In the genomic region with DNA sequence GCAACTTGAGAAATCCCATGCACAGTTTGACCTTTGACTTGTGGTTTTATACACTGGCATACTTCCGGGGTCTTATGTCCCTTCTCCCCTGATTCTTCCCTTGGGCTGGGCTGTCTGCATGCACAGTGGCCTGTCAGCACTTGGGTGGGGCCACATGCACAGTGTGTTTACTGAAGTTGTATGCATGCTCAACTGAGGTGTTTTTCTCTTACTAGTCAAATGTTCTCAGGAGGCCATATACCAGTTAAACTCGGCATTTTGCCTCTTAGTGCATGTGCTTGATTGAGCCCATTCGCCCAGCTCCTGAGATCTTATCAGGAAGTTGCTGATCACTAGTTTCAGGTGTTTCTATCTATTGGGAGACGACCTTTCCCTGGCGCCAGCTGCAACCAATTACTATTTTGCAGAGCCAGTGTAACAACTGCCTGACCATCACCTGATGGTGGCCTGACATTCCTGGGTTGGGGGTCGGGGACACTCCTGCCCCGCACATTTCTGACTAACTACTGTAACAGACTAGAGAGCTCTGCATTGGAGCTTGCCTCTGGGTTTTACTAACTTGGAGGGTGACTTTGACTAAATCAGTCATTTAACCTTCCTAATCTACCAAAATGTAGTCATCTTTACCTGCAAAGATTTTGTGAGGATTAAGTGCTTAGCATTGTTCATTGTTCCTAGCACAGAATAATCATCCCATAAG, we compare ENCODE assay signal across 26 cellular contexts. TPM values are rescaled to one million over a fixed set of nuclear protein-coding genes. Genes with fewer than 3 reads are reported as not detected.
DNase-seq lines count a peak whose midpoint lies in the region; ATAC-seq, FAIRE-seq and TF ChIP-seq lines count a peak whose summit lies in the region.
"Had no signal": no experiment of that assay in that cellular context is flagged by ENCODE, and none has a peak within 500 bp of the region (broad histone marks: within the 10 kb centered on the region; RNA-seq: fewer than 3 reads in every experiment).

No MANE protein-coding gene starts in this region.

- H3K9ac ChIP-seq in H1 (replicated peaks in 1 of 4; ENCODE audit: extremely low read depth in 1 of 4, low read depth in 3 of 4, low read length in 3 of 4): no peak overlapping the region
- no peak overlapping the region for H3K9ac ChIP-seq in trophoblast cell (ENCODE audit: low read length)
- no peak overlapping the region for H3K9ac ChIP-seq in neuronal stem cell (ENCODE audit: low read depth, low read length, poor library complexity)

- FAIRE-seq in H1 (lab: Jason Lieb, UNC): peak; percentile 24

- H2AK5ac ChIP-seq in H1 (ENCODE audit: low read depth, low read length) (no peak overlapping the region), trophoblast cell (ENCODE audit: low read length) (no peak overlapping the region), neuronal stem cell (ENCODE audit: low read depth, low read length) (no peak overlapping the region)

- WGBS in H1 (ENCODE audit: extremely low coverage in 1 of 2, insufficient coverage in 1 of 2, insufficient read length in 1 of 2, insufficient replicate concordance in 2 of 2, low coverage in 1 of 2, low lambda C conversion rate in 2 of 2, missing lambda C conversion rate in 1 of 2), 2 experiments: 84% methylated on average over 7 of the region's 7 CpGs; no CpG with 5 or more reads in 1 of the 2 experiments
- no CpG with 5 or more reads among the region's 7 CpGs for WGBS in trophoblast cell (ENCODE audit: extremely low coverage, insufficient coverage, insufficient read length)
- WGBS in neuronal stem cell (ENCODE audit: extremely low coverage in 2 of 2, insufficient read length in 2 of 2, insufficient replicate concordance in 1 of 2), 2 donors: no CpG with 5 or more reads among the region's 7 CpGs

- no peak overlapping the region for H3K4me2 ChIP-seq in H1 (ENCODE audit: insufficient read depth in 1 of 2, low read depth in 2 of 2, low read length in 2 of 2)
- peak overlapping the region; percentile 1 for H3K4me2 ChIP-seq in trophoblast cell (ENCODE audit: low read length)
- no peak overlapping the region for H3K4me2 ChIP-seq in neuronal stem cell (ENCODE audit: insufficient read depth, low read length, poor library complexity, severe bottlenecking)

- H2BK20ac ChIP-seq in H1 (ENCODE audit: low read length): no peak overlapping the region; the same call in 1 of the 2 replicates

- H4K91ac ChIP-seq in H1 (replicated peaks; ENCODE audit: insufficient read length, low read length) (no peak overlapping the region), trophoblast cell (ENCODE audit: low read depth, low read length) (peak overlapping the region; percentile 55), neuronal stem cell (ENCODE audit: low read depth, low read length, poor library complexity) (no peak overlapping the region)

- peak overlapping the region; percentile 52; the same call in 1 of the 2 replicates for H2BK12ac ChIP-seq in H1 (ENCODE audit: low read depth, low read length)
- H2BK12ac ChIP-seq in trophoblast cell (ENCODE audit: low read length): no peak overlapping the region
- H2BK12ac ChIP-seq in neuronal stem cell (ENCODE audit: low read length): no peak overlapping the region

- H3K18ac ChIP-seq in H1 (ENCODE audit: extremely low read depth, low read length): peak overlapping the region; percentile 80; the same call in 1 of the 2 replicates
- H3K18ac ChIP-seq in trophoblast cell (ENCODE audit: low read length): no peak overlapping the region
- no peak overlapping the region for H3K18ac ChIP-seq in neuronal stem cell (ENCODE audit: low read length)

- H3K27ac ChIP-seq in H1 (ENCODE audit: low read depth, low read length): no peak overlapping the region
- H3K27ac ChIP-seq in trophoblast cell (ENCODE audit: low read depth, low read length): peak overlapping the region; percentile 86
- H3K27ac ChIP-seq in neuronal stem cell (replicated peaks; ENCODE audit: low read length): no peak overlapping the region
- H3K27ac ChIP-seq: body of pancreas, stomach, tibial artery had no signal

- peak overlapping the region; percentile 67; the same call in 1 of the 2 replicates for H2BK5ac ChIP-seq in H1 (ENCODE audit: low read depth, low read length)
- peak overlapping the region; percentile 62 for H2BK5ac ChIP-seq in trophoblast cell (ENCODE audit: low read depth, low read length, poor library complexity)
- H2BK5ac ChIP-seq in neuronal stem cell (ENCODE audit: low read length): no peak overlapping the region

- no peak for ATAC-seq in HG02610 (IDR thresholded peaks at IDR 0.05; ENCODE audit: unreplicated experiment)
- ATAC-seq: body of pancreas; CD8-positive, alpha-beta T cell had no signal

- in situ Hi-C loops in G401 (cut with HindIII; ENCODE audit: low sequenced_read_pairs): no loop called here

- no peak overlapping the region for H3K56ac ChIP-seq in H1 (replicated peaks; ENCODE audit: insufficient read length, low read depth, low read length)

- H3K79me1 ChIP-seq in H1 (ENCODE audit: low read depth, low read length): no peaks in the 10 kb centered on the region
- H3K79me1 ChIP-seq in trophoblast cell (ENCODE audit: low read length): peaks cover 11% of the 10 kb centered on the region
- H3K79me1 ChIP-seq in neuronal stem cell (ENCODE audit: low read depth, low read length): no peaks in the 10 kb centered on the region

- H3K4me1 ChIP-seq in H1 (replicated peaks in 1 of 4; ENCODE audit: control insufficient read depth in 3 of 4, insufficient read depth in 4 of 4, low read length in 3 of 4): peaks cover 2 to 8% (median 4%) of the 10 kb centered on the region in 4 experiments; a peak in 3 of 7 replicates
- no peaks in the 10 kb centered on the region for H3K4me1 ChIP-seq in trophoblast cell (ENCODE audit: control insufficient read depth in 1 of 2, insufficient read depth in 2 of 2, low read length in 2 of 2)
- H3K4me1 ChIP-seq in neuronal stem cell (ENCODE audit: control insufficient read depth in 2 of 2, insufficient read depth in 1 of 2, low read depth in 1 of 2, low read length in 2 of 2): peaks cover 0 to 4% of the 10 kb centered on the region in 2 donors
- H3K4me1 ChIP-seq: body of pancreas, tibial artery had no signal

- no peak for TF ChIP-seq CTCF in H1 (IDR thresholded peaks at IDR 0.05; ENCODE audit: control extremely low read depth in 1 of 3, insufficient read depth in 1 of 3, low read depth in 1 of 3, low read length in 3 of 3)

- H2BK120ac ChIP-seq in H1 (replicated peaks; ENCODE audit: low read depth, low read length) (peak overlapping the region; percentile 43), trophoblast cell (ENCODE audit: insufficient read depth, low read length, poor library complexity) (peak overlapping the region; percentile 67), neuronal stem cell (ENCODE audit: low read depth, low read length) (no peak overlapping the region)

- no peak overlapping the region for H4K12ac ChIP-seq in trophoblast cell (ENCODE audit: low read depth, low read length)

- H2AFZ ChIP-seq in H1 (ENCODE audit: low read length) (peak overlapping the region; percentile 70), trophoblast cell (ENCODE audit: insufficient read depth, low read length, poor library complexity) (no peak overlapping the region), neuronal stem cell (ENCODE audit: low read length) (no peak overlapping the region)

- H4K8ac ChIP-seq in H1 (ENCODE audit: extremely low read depth, insufficient read depth, low read length) (no peak overlapping the region), trophoblast cell (ENCODE audit: low read depth, low read length) (no peak overlapping the region), neuronal stem cell (ENCODE audit: low read depth, low read length) (no peak overlapping the region)

- no peak for TF ChIP-seq POLR2A in H1 (IDR thresholded peaks at IDR 0.05; ENCODE audit: control extremely low read depth in 1 of 2, low read depth in 2 of 2, low read length in 2 of 2)

- TF ChIP-seq RAD21 in H1 (IDR thresholded peaks at IDR 0.05 in 1 of 2, conservative IDR thresholded peaks at IDR 0.05 in 1 of 2; ENCODE audit: low read depth in 2 of 2, low read length in 2 of 2): no peak

- H4K20me1 ChIP-seq in H1 (replicated peaks in 1 of 2; ENCODE audit: control insufficient read depth in 1 of 2, insufficient read depth in 2 of 2, low read length in 2 of 2): no peaks in the 10 kb centered on the region

- no peak overlapping the region for H3K4ac ChIP-seq in H1 (replicated peaks; ENCODE audit: insufficient read length, low read depth, low read length)
- no peak overlapping the region for H3K4ac ChIP-seq in trophoblast cell (ENCODE audit: low read depth, low read length)
- no peak overlapping the region for H3K4ac ChIP-seq in neuronal stem cell (ENCODE audit: low read length)

- no peaks in the 10 kb centered on the region for H3K36me3 ChIP-seq in H1 (ENCODE audit: control insufficient read depth in 2 of 4, insufficient read depth in 4 of 4, low read length in 3 of 4)
- H3K36me3 ChIP-seq in trophoblast cell (ENCODE audit: control insufficient read depth in 1 of 2, insufficient read depth in 2 of 2, low read length in 2 of 2): no peaks in the 10 kb centered on the region
- no peaks in the 10 kb centered on the region for H3K36me3 ChIP-seq in neuronal stem cell (replicated peaks in 1 of 2; ENCODE audit: control insufficient read depth in 2 of 2, insufficient read depth in 2 of 2, low read length in 2 of 2)
- H3K36me3 ChIP-seq: stomach, tibial artery had no signal

- CTCF ChIA-PET in H1 (lab: Charles Lee; ENCODE audit: partially characterized antibody): interaction anchor here (0.9 to 1.0 kb wide), 2 partner anchors 16 to 60 kb away, joined by 3 to 4 read pairs; no protein-coding TSS in a partner anchor

- H3K23ac ChIP-seq in H1 (ENCODE audit: insufficient read length) (no peak overlapping the region), trophoblast cell (ENCODE audit: low read length) (no peak overlapping the region), neuronal stem cell (ENCODE audit: low read depth, low read length, poor library complexity) (no peak overlapping the region)

- no peaks in the 10 kb centered on the region for H3K9me3 ChIP-seq in H1 (ENCODE audit: insufficient read depth in 2 of 2, low read depth in 1 of 2, low read length in 1 of 2)
- H3K9me3 ChIP-seq in trophoblast cell (ENCODE audit: insufficient read depth, low read depth, low read length): no peaks in the 10 kb centered on the region
- H3K9me3 ChIP-seq in neuronal stem cell (replicated peaks in 1 of 2; ENCODE audit: control insufficient read depth in 2 of 2, insufficient read depth in 1 of 2, low read depth in 1 of 2, low read length in 2 of 2): no peaks in the 10 kb centered on the region
- H3K9me3 ChIP-seq: body of pancreas, stomach, tibial artery had no signal

- no peak for TF ChIP-seq EP300 in H1 (IDR thresholded peaks at IDR 0.05; ENCODE audit: borderline replicate concordance in 1 of 2, low read depth in 2 of 2, low read length in 2 of 2)

- H3K27me3 ChIP-seq in H1 (replicated peaks in 1 of 4; ENCODE audit: control insufficient read depth in 3 of 4, extremely low read depth in 1 of 4, insufficient read depth in 3 of 4, low read length in 3 of 4) (no peaks in the 10 kb centered on the region), trophoblast cell (ENCODE audit: insufficient read depth, low read length) (no peaks in the 10 kb centered on the region), neuronal stem cell (ENCODE audit: control insufficient read depth in 3 of 3, insufficient read depth in 3 of 3, low read depth in 1 of 3, low read length in 3 of 3) (no peaks in the 10 kb centered on the region)
- H3K27me3 ChIP-seq: body of pancreas, stomach, tibial artery had no signal

- H3K4me3 ChIP-seq in H1 (ENCODE audit: extremely low read depth in 1 of 4, insufficient read depth in 2 of 4, low read depth in 3 of 4, low read length in 4 of 4): no peak overlapping the region
- H3K4me3 ChIP-seq in trophoblast cell (ENCODE audit: low read depth, low read length): no peak overlapping the region
- H3K4me3 ChIP-seq in neuronal stem cell (ENCODE audit: low read length in 2 of 2): no peak overlapping the region
- H3K4me3 ChIP-seq: body of pancreas, stomach, tibial artery had no signal

- DNase-seq in G401 (ENCODE audit: low spot score) (peak; percentile 75), LoVo (ENCODE audit: low spot score) (peak; percentile 55), H1 (ENCODE audit: low read depth in 1 of 2, low spot score in 2 of 2) (peak in 1 of 2 experiments; percentile 51), trophoblast cell (no peak), neuronal stem cell (ENCODE audit: low spot score) (no peak), hepatic stellate cell (ENCODE audit: low spot score) (no peak), NCI-H748 (lab: John Stamatoyannopoulos, UW; ENCODE audit: unreplicated experiment) (no peak)
- DNase-seq: activated B cell treated with CpG ODN at 0.5 μM for 24 hours; activated CD8-positive, alpha-beta T cell treated with anti-CD3 and anti-CD28 coated beads for 36 hours; activated naive CD4-positive, alpha-beta T cell; body of pancreas; CD8-positive, alpha-beta T cell; effector CD8-positive, alpha-beta T cell; foreskin melanocyte; GDM1; hippocampal formation; Kasumi-1; midbrain; NCI-H1092 treated with DMSO at 0.1 percent for 48 hours; NCI-H2029; NCI-H2227 treated with DMSO at 0.1 percent for 48 hours; NCI-H774; stomach; T-helper 9 cell; tibial artery had no signal

- POLR2A ChIA-PET in H1 (lab: Charles Lee; ENCODE audit: partially characterized antibody): interaction anchor here (1.9 kb wide), 1 partner anchor 18 kb away, joined by 6 read pairs; no protein-coding TSS in a partner anchor

- no peak overlapping the region for H4K5ac ChIP-seq in H1 (ENCODE audit: insufficient read length, low read depth, low read length)

- H3K79me2 ChIP-seq in H1 (ENCODE audit: control insufficient read depth in 1 of 2, insufficient read depth in 2 of 2, low read length in 2 of 2) (no peaks in the 10 kb centered on the region), trophoblast cell (ENCODE audit: control insufficient read depth, insufficient read depth, low read length, poor library complexity) (no peaks in the 10 kb centered on the region)

- no peak overlapping the region for H3K14ac ChIP-seq in H1 (ENCODE audit: insufficient read length)
- H3K14ac ChIP-seq in trophoblast cell (ENCODE audit: low read length): no peak overlapping the region
- no peak overlapping the region for H3K14ac ChIP-seq in neuronal stem cell (ENCODE audit: low read length)

- H3K23me2 ChIP-seq in H1 (ENCODE audit: low read depth, low read length): no peaks in the 10 kb centered on the region

- H2BK15ac ChIP-seq in H1 (ENCODE audit: low read length) (no peak overlapping the region), neuronal stem cell (ENCODE audit: low read length) (no peak overlapping the region)

RNA-seq across cellular contexts. Expression of a gene that starts 37.4 kb away (rescaled TPM):
- total RNA-seq in G401 (2014; rRNA removed; shearing (Covaris generic)): 310 and 332 TPM in 2 replicates
- 3.4 and 4.6 TPM in 2 replicates for total RNA-seq in H1 (2021; fragmentation: NEBNext Ultra II Directional; extraction: Animal tissue kit (Norgen Biotek cat#: 25700))
- polyA plus RNA-seq in H1 (2011; rRNA removed): 1.5 and 2.4 TPM in 2 replicates
- polyA plus RNA-seq in H1 (2011; cell fraction: cytosol; rRNA removed): 2.6 TPM
- polyA plus RNA-seq in H1 (2011; cell fraction: nucleus; rRNA removed): 1.5 TPM
- 1.9 to 3.0 TPM (median 2.8 TPM) in 4 replicates for polyA plus RNA-seq in H1 (2012, experiment 1 of 2)
- 0.28 TPM for polyA plus RNA-seq in H1 (2012, experiment 2 of 2)
- 5.3 TPM for polyA plus RNA-seq in H1 (2013, experiment 1 of 2)
- 5.4 TPM for polyA plus RNA-seq in H1 (2013, experiment 2 of 2)
- polyA minus RNA-seq in H1 (2011; rRNA and poly(A)+ RNA removed): 4.3 and 5.2 TPM in 2 replicates
- polyA minus RNA-seq in H1 (2011; cell fraction: cytosol; rRNA and poly(A)+ RNA removed): 3.5 TPM
- 2.8 TPM for polyA minus RNA-seq in H1 (2011; cell fraction: nucleus; rRNA and poly(A)+ RNA removed)
- 35.7 and 36.7 TPM in 2 replicates for polyA plus RNA-seq in trophoblast cell (2013)
- polyA plus RNA-seq in neuronal stem cell (2013, experiment 1 of 2): 0.70 TPM
- 0.58 TPM for polyA plus RNA-seq in neuronal stem cell (2013, experiment 2 of 2)

Comparison
In these comparisons a context has a peak if more than half of its experiments do, and no peak if none do; other contexts are left out.
1. DNase-seq: peak in G401 (single experiment) and LoVo (single experiment); none in trophoblast cell (0 of 2), neuronal stem cell (single experiment), hepatic stellate cell (single experiment) and NCI-H748 (single experiment).
2. RNA of a gene that starts 37.4 kb away (total RNA-seq): 310 to 332 TPM in G401; 3.4 to 4.6 TPM in H1; every median in the first group is over 10 times any median in the second.